1 cellular context compared by ENCODE assay signal in genomic region chr12:6360578-6361490, GRCh38.
TF ChIP-seq lines count a peak whose summit lies in the region.

No MANE protein-coding gene starts in this region.

TF ChIP-seq in HepG2, 621 proteins besides CTCF, POLR2A, EP300 and RAD21:
- TF ChIP-seq SYNCRIP (IDR thresholded peaks at IDR 0.05; ENCODE audit: insufficient read depth, low read depth, low read length): no peak
- TF ChIP-seq, protein P1, sequence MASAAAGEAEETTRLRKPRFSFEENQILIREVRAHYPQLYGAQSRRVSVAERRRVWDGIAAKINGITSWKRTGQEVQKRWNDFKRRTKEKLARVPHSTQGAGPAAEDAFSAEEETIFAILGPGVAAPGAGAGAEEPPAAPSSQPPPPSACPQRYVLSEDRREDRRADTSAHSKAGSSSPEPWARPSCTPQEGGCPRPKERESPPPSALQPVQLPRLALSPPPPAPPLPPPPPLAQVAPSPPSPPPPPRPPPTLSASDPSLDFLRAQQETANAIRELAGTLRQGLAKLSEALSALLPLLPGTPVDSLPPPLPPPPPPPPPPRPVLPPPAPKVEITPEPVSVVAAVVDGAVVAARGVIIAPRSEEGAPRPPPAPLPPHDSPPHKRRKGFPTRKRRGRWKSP (CRISPR knock-in tag; IDR thresholded peaks at IDR 0.05): no peak
- TF ChIP-seq, protein P2, sequence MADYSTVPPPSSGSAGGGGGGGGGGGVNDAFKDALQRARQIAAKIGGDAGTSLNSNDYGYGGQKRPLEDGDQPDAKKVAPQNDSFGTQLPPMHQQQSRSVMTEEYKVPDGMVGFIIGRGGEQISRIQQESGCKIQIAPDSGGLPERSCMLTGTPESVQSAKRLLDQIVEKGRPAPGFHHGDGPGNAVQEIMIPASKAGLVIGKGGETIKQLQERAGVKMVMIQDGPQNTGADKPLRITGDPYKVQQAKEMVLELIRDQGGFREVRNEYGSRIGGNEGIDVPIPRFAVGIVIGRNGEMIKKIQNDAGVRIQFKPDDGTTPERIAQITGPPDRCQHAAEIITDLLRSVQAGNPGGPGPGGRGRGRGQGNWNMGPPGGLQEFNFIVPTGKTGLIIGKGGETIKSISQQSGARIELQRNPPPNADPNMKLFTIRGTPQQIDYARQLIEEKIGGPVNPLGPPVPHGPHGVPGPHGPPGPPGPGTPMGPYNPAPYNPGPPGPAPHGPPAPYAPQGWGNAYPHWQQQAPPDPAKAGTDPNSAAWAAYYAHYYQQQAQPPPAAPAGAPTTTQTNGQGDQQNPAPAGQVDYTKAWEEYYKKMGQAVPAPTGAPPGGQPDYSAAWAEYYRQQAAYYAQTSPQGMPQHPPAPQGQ (CRISPR knock-in tag; IDR thresholded peaks at IDR 0.05; ENCODE audit: borderline replicate concordance): no peak
- TF ChIP-seq ZNF589 (CRISPR knock-in tag; conservative IDR thresholded peaks at IDR 0.05): no peak
- no peak for TF ChIP-seq RXRA (CRISPR knock-in tag; IDR thresholded peaks at IDR 0.05)
- no peak for TF ChIP-seq ZNF383 (CRISPR knock-in tag; IDR thresholded peaks at IDR 0.05; ENCODE audit: borderline replicate concordance)
- TF ChIP-seq ZKSCAN8 (CRISPR knock-in tag; IDR thresholded peaks at IDR 0.05; ENCODE audit: borderline replicate concordance): no peak
- TF ChIP-seq, protein P3, sequence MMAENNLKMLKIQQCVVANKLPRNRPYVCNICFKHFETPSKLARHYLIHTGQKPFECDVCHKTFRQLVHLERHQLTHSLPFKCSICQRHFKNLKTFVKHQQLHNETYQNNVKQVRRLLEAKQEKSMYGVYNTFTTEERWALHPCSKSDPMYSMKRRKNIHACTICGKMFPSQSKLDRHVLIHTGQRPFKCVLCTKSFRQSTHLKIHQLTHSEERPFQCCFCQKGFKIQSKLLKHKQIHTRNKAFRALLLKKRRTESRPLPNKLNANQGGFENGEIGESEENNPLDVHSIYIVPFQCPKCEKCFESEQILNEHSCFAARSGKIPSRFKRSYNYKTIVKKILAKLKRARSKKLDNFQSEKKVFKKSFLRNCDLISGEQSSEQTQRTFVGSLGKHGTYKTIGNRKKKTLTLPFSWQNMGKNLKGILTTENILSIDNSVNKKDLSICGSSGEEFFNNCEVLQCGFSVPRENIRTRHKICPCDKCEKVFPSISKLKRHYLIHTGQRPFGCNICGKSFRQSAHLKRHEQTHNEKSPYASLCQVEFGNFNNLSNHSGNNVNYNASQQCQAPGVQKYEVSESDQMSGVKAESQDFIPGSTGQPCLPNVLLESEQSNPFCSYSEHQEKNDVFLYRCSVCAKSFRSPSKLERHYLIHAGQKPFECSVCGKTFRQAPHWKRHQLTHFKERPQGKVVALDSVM (CRISPR knock-in tag; IDR thresholded peaks at IDR 0.05): no peak
- no peak for TF ChIP-seq DR1 (CRISPR knock-in tag; IDR thresholded peaks at IDR 0.05)
- no peak for TF ChIP-seq ZZZ3 (CRISPR knock-in tag; IDR thresholded peaks at IDR 0.05; ENCODE audit: borderline replicate concordance)
- TF ChIP-seq, protein P4, sequence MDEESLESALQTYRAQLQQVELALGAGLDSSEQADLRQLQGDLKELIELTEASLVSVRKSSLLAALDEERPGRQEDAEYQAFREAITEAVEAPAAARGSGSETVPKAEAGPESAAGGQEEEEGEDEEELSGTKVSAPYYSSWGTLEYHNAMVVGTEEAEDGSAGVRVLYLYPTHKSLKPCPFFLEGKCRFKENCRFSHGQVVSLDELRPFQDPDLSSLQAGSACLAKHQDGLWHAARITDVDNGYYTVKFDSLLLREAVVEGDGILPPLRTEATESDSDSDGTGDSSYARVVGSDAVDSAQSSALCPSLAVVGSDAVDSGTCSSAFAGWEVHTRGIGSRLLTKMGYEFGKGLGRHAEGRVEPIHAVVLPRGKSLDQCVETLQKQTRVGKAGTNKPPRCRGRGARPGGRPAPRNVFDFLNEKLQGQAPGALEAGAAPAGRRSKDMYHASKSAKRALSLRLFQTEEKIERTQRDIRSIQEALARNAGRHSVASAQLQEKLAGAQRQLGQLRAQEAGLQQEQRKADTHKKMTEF (CRISPR knock-in tag; IDR thresholded peaks at IDR 0.05): no peak
- TF ChIP-seq ZNF33B (CRISPR knock-in tag; IDR thresholded peaks at IDR 0.05): no peak
- no peak for TF ChIP-seq HMG20A (CRISPR knock-in tag; IDR thresholded peaks at IDR 0.05; ENCODE audit: borderline replicate concordance)
- TF ChIP-seq, protein P5, sequence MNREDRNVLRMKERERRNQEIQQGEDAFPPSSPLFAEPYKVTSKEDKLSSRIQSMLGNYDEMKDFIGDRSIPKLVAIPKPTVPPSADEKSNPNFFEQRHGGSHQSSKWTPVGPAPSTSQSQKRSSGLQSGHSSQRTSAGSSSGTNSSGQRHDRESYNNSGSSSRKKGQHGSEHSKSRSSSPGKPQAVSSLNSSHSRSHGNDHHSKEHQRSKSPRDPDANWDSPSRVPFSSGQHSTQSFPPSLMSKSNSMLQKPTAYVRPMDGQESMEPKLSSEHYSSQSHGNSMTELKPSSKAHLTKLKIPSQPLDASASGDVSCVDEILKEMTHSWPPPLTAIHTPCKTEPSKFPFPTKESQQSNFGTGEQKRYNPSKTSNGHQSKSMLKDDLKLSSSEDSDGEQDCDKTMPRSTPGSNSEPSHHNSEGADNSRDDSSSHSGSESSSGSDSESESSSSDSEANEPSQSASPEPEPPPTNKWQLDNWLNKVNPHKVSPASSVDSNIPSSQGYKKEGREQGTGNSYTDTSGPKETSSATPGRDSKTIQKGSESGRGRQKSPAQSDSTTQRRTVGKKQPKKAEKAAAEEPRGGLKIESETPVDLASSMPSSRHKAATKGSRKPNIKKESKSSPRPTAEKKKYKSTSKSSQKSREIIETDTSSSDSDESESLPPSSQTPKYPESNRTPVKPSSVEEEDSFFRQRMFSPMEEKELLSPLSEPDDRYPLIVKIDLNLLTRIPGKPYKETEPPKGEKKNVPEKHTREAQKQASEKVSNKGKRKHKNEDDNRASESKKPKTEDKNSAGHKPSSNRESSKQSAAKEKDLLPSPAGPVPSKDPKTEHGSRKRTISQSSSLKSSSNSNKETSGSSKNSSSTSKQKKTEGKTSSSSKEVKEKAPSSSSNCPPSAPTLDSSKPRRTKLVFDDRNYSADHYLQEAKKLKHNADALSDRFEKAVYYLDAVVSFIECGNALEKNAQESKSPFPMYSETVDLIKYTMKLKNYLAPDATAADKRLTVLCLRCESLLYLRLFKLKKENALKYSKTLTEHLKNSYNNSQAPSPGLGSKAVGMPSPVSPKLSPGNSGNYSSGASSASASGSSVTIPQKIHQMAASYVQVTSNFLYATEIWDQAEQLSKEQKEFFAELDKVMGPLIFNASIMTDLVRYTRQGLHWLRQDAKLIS (CRISPR knock-in tag; IDR thresholded peaks at IDR 0.05): no peak
- TF ChIP-seq PLRG1 (conservative IDR thresholded peaks at IDR 0.05): no peak
- no peak for TF ChIP-seq ZNF354B (CRISPR knock-in tag; IDR thresholded peaks at IDR 0.05)
- no peak for TF ChIP-seq TFDP2 (CRISPR knock-in tag; IDR thresholded peaks at IDR 0.05)
- no peak for TF ChIP-seq ZNF484 (CRISPR knock-in tag; IDR thresholded peaks at IDR 0.05; ENCODE audit: borderline replicate concordance, low read depth)
- no peak for TF ChIP-seq SIX1 (CRISPR knock-in tag; IDR thresholded peaks at IDR 0.05; ENCODE audit: borderline replicate concordance)
